Comparison of ENCODE assay signal across 10 cellular contexts in the genomic region with DNA sequence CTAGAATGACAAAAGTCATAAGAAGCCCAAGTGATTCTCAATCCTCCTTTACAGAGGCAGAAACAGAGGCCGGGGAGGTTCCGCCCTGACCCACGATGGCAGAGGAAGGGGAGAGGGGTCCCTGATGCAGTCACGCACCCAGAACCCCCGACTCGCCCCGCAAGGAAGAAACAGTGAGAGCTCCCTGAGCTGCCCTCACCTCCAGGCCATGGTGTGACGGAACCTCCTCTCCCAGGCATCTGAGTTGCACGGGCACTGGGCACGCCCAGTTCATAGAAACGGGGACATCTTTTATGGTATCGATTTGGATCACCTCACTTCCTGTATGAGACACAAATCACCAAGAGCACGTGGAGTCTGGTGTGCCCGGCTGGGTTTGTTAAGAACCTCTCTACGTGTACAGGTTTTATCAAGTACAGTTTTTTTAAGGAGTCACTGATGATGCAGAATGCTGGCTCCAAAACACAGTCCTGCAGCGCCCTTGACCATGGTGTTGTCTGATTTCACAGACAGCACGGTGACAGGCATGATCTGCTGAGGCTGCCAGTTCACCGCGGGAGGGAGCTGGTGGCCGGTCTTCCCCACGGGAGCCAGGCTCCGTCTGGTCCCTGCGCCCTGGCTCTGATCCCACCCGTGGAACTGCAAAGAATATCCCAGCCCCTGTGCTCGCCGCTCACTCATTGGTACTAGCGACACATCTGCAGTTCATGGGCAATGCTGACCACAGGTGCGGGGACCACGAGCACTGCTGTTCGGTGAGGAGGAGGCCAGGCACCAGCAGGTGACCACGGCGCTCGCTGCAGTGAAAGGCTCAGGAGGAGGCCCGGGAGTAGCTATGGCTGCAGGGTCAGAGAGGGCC. TPM values are rescaled to one million over a fixed set of nuclear protein-coding genes. Genes with fewer than 3 reads are reported as not detected.
A peak's percentile ranks its signal among the peaks of the same experiment; 100 is the strongest.
DNase-seq lines count a peak whose midpoint lies in the region; ATAC-seq and TF ChIP-seq lines count a peak whose summit lies in the region.
"Had no signal": no experiment of that assay in that cellular context is flagged by ENCODE, and none has a peak within 500 bp of the region (broad histone marks: within the 10 kb centered on the region; RNA-seq: fewer than 3 reads in every experiment).

No MANE protein-coding gene starts in this region.

- TF ChIP-seq CTCF in C4-2B (conservative IDR thresholded peaks at IDR 0.05) (no peak), fibroblast of pulmonary artery (IDR thresholded peaks at IDR 0.05; ENCODE audit: low read length, missing control alignments) (no peak)

- no peak overlapping the region for H4K8ac ChIP-seq in neuronal stem cell (ENCODE audit: low read depth, low read length)

- no peak overlapping the region for H3K9ac ChIP-seq in neuronal stem cell (ENCODE audit: low read depth, low read length, poor library complexity)

- H3K79me1 ChIP-seq in neuronal stem cell (ENCODE audit: low read depth, low read length), result peaks cover 18% of the 10 kb centered on the region

- no peak overlapping the region for H3K4me3 ChIP-seq in fibroblast of pulmonary artery (replicated peaks; ENCODE audit: low read depth, low read length)
- H3K4me3 ChIP-seq in neuronal stem cell (ENCODE audit: low read length in 2 of 2), result no peak overlapping the region

- H2AK5ac ChIP-seq in neuronal stem cell (ENCODE audit: low read depth, low read length), result peak overlapping the region; percentile 69

- H3K14ac ChIP-seq in neuronal stem cell (ENCODE audit: low read length), result no peak overlapping the region

- no peak overlapping the region for H3K4ac ChIP-seq in neuronal stem cell (ENCODE audit: low read length)

- POLR2A ChIA-PET in HEK293T (lab: Yijun Ruan, JAX), result no interaction called here

- H2BK12ac ChIP-seq in neuronal stem cell (ENCODE audit: low read length), result no peak overlapping the region

- H3K36me3 ChIP-seq in neuronal stem cell (replicated peaks in 1 of 2; ENCODE audit: control insufficient read depth in 2 of 2, insufficient read depth in 2 of 2, low read length in 2 of 2), result no peaks in the 10 kb centered on the region

- CTCF ChIA-PET in HEK293T (lab: Yijun Ruan, JAX), result no interaction called here

- no peak overlapping the region for H2BK5ac ChIP-seq in neuronal stem cell (ENCODE audit: low read length)

- no CpG with 5 or more reads among the region's 34 CpGs for WGBS in neuronal stem cell (ENCODE audit: extremely low coverage in 2 of 2, insufficient read length in 2 of 2, insufficient replicate concordance in 1 of 2), 2 donors

- DNase-seq in RPMI8226 (peak; percentile 25), fibroblast of pulmonary artery (ENCODE audit: low read depth) (peak; percentile 51), neuronal stem cell (ENCODE audit: low spot score) (no peak), HEK293T (ENCODE audit: extremely low spot score) (no peak), NCI-H2196 treated with DMSO at 0.1 percent for 48 hours (lab: John Stamatoyannopoulos, UW; ENCODE audit: unreplicated experiment) (no peak)
- DNase-seq in activated CD4-positive, alpha-beta T cell treated with anti-CD3 and anti-CD28 coated beads for 48 hours, result no peak
- DNase-seq: activated naive CD4-positive, alpha-beta T cell treated with anti-CD3 and anti-CD28 coated beads for 36 hours had no signal

- no peaks in the 10 kb centered on the region for H3K9me3 ChIP-seq in neuronal stem cell (replicated peaks in 1 of 2; ENCODE audit: control insufficient read depth in 2 of 2, insufficient read depth in 1 of 2, low read depth in 1 of 2, low read length in 2 of 2)

- ATAC-seq in GM19467 (IDR thresholded peaks at IDR 0.05; ENCODE audit: unreplicated experiment), result no peak

- H3K27me3 ChIP-seq in neuronal stem cell (ENCODE audit: control insufficient read depth in 3 of 3, insufficient read depth in 3 of 3, low read depth in 1 of 3, low read length in 3 of 3), result peaks cover 0 to 27% (median 3%) of the 10 kb centered on the region in 3 experiments

- H3K27ac ChIP-seq in C4-2B (peak overlapping the region; percentile 63), neuronal stem cell (replicated peaks; ENCODE audit: low read length) (no peak overlapping the region)

- peaks cover 7 to 20% of the 10 kb centered on the region in 2 donors for H3K4me1 ChIP-seq in neuronal stem cell (ENCODE audit: control insufficient read depth in 2 of 2, insufficient read depth in 1 of 2, low read depth in 1 of 2, low read length in 2 of 2)

- H3K4me2 ChIP-seq in neuronal stem cell (ENCODE audit: insufficient read depth, low read length, poor library complexity, severe bottlenecking), result no peak overlapping the region

- H3K18ac ChIP-seq in neuronal stem cell (ENCODE audit: low read length), result peak overlapping the region; percentile 62

- no peak overlapping the region for H2BK15ac ChIP-seq in neuronal stem cell (ENCODE audit: low read length)

- no peak overlapping the region for H3K23ac ChIP-seq in neuronal stem cell (ENCODE audit: low read depth, low read length, poor library complexity)

- no peak overlapping the region for H2AFZ ChIP-seq in neuronal stem cell (ENCODE audit: low read length)

- no peak overlapping the region for H2BK120ac ChIP-seq in neuronal stem cell (ENCODE audit: low read depth, low read length)

- no peak overlapping the region for H4K91ac ChIP-seq in neuronal stem cell (ENCODE audit: low read depth, low read length, poor library complexity)

TF ChIP-seq in HEK293T, 16 proteins besides CTCF, POLR2A, EP300 and RAD21:
- TF ChIP-seq FOXK2 (IDR thresholded peaks at IDR 0.05) (no peak), LEF1 (IDR thresholded peaks at IDR 0.05; ENCODE audit: borderline replicate concordance) (no peak), SUZ12 (IDR thresholded peaks at IDR 0.05) (no peak), ZNF384 (IDR thresholded peaks at IDR 0.05) (no peak), ARNT (IDR thresholded peaks at IDR 0.05) (no peak), SP1 (IDR thresholded peaks at IDR 0.05) (no peak), NFRKB (IDR thresholded peaks at IDR 0.05) (no peak), CTBP1 (IDR thresholded peaks at IDR 0.05; ENCODE audit: borderline replicate concordance) (no peak), TARDBP (IDR thresholded peaks at IDR 0.05) (no peak), FOXA1 (IDR thresholded peaks at IDR 0.05) (no peak), BHLHE40 (IDR thresholded peaks at IDR 0.05; ENCODE audit: borderline replicate concordance) (no peak), HDGF (IDR thresholded peaks at IDR 0.05; ENCODE audit: borderline replicate concordance) (no peak), FOXM1 (IDR thresholded peaks at IDR 0.05; ENCODE audit: borderline replicate concordance) (no peak)
- TF ChIP-seq, protein P1, sequence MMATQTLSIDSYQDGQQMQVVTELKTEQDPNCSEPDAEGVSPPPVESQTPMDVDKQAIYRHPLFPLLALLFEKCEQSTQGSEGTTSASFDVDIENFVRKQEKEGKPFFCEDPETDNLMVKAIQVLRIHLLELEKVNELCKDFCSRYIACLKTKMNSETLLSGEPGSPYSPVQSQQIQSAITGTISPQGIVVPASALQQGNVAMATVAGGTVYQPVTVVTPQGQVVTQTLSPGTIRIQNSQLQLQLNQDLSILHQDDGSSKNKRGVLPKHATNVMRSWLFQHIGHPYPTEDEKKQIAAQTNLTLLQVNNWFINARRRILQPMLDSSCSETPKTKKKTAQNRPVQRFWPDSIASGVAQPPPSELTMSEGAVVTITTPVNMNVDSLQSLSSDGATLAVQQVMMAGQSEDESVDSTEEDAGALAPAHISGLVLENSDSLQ (IDR thresholded peaks at IDR 0.05), result no peak

RNA-seq across cellular contexts. Expression of a gene that starts 35.6 kb away (rescaled TPM):
- 105 TPM for polyA plus RNA-seq in neuronal stem cell (2013, experiment 1 of 2)
- polyA plus RNA-seq in neuronal stem cell (2013, experiment 2 of 2), result 108 TPM
- polyA plus RNA-seq: CD14-positive monocyte had no signal

Comparison
In these comparisons a context has a peak if more than half of its experiments do, and no peak if none do; other contexts are left out.
1. DNase-seq: peak in RPMI8226 (single experiment) and fibroblast of pulmonary artery (single experiment); none in neuronal stem cell (single experiment), HEK293T (single experiment), NCI-H2196 treated with DMSO at 0.1 percent for 48 hours (single experiment) and activated CD4-positive, alpha-beta T cell treated with anti-CD3 and anti-CD28 coated beads for 48 hours (single experiment).